ENCODE assay signal across 25 cellular contexts in genomic region chr6:76466286-76466685, GRCh38.
DNase-seq lines count a peak whose midpoint lies in the region; ATAC-seq, FAIRE-seq and TF ChIP-seq lines count a peak whose summit lies in the region.
"Had no signal": no experiment of that assay in that cellular context is flagged by ENCODE, and none has a peak within 500 bp of the region (broad histone marks: within the 10 kb centered on the region; RNA-seq: fewer than 3 reads in every experiment).

No MANE protein-coding gene starts in this region.

- no peaks in the 10 kb centered on the region; the same call in 1 of the 3 replicates for H3K9me3 ChIP-seq in GM12878 (replicated peaks; ENCODE audit: control insufficient read depth, insufficient read depth, low read length)
- H3K9me3 ChIP-seq: SJSA1 had no signal

- TF ChIP-seq CTCF in GM12878 (IDR thresholded peaks at IDR 0.05 in 2 of 3, conservative IDR thresholded peaks at IDR 0.05 in 1 of 3; ENCODE audit: control insufficient read depth in 2 of 3, extremely low read depth in 1 of 3, insufficient read depth in 1 of 3, low read depth in 3 of 3, low read length in 3 of 3): no peak

- in situ Hi-C loops in GM12878 (cut with MboI): no loop called here

- CTCF ChIA-PET in GM12878 (lab: Yijun Ruan, JAX): no interaction called here

- peak; percentile 1 for DNase-seq in GM12878 (ENCODE audit: low read depth, low spot score)
- DNase-seq in SIG-M5 (lab: John Stamatoyannopoulos, UW): no peak
- no peak for DNase-seq in middle frontal gyrus (ENCODE audit: extremely low spot score, low spot score)
- no peak for DNase-seq in H4 (ENCODE audit: low spot score)
- DNase-seq: GOT3, MM.1S, NCI-H1048, NCI-H1417 treated with DMSO at 0.1 percent for 48 hours, NCI-H187, NCI-H446, NCI-H526, OCI-M1, T-helper 1 cell had no signal

- H3K4me1 ChIP-seq in GM12878 (ENCODE audit: control insufficient read depth, insufficient read depth, low read length): no peaks in the 10 kb centered on the region
- H3K4me1 ChIP-seq: SJSA1 had no signal

- intact Hi-C loops in GM12878 (cut with micrococcal nuclease; ENCODE audit: unreplicated experiment): no loop called here

- RAD21 ChIA-PET in GM12878 (lab: Charles Lee; ENCODE audit: unreplicated experiment): interaction anchor here (1.3 kb wide), 1 partner anchor 46 kb away, joined by 3 read pairs; no protein-coding TSS in a partner anchor

- POLR2A ChIA-PET in GM12878 (lab: Charles Lee): no interaction called here

- no TSS peak for BruUV-seq in GM12878 (replicated peaks; lab: Mats Ljungman, UMichigan)

- peak; percentile 72 for ATAC-seq in GM18868 (IDR thresholded peaks at IDR 0.05; ENCODE audit: unreplicated experiment)
- peak; percentile 63 for ATAC-seq in GM21786 (IDR thresholded peaks at IDR 0.05; ENCODE audit: unreplicated experiment)
- peak; percentile 69 for ATAC-seq in HG02852 (IDR thresholded peaks at IDR 0.05; ENCODE audit: unreplicated experiment)
- peak; percentile 90 for ATAC-seq in GM12878
- ATAC-seq: HepG2, K562 had no signal

- no peak for TF ChIP-seq RAD21 in GM12878 (IDR thresholded peaks at IDR 0.05; ENCODE audit: insufficient read depth, low read depth, low read length)

- FAIRE-seq in GM12878 (lab: Jason Lieb, UNC): no peak
- FAIRE-seq: A204.1, G401.6, GM19239, HepG2, K562, RCC 7860 had no signal

- no peaks in the 10 kb centered on the region for H3K79me2 ChIP-seq in GM12878 (ENCODE audit: control insufficient read depth, insufficient read depth, low read length)

- TF ChIP-seq EP300 in GM12878 (IDR thresholded peaks at IDR 0.05; ENCODE audit: borderline replicate concordance in 1 of 2, control insufficient read depth in 1 of 2, low read depth in 2 of 2, low read length in 2 of 2): no peak

- SMC1A ChIA-PET in GM12878 (lab: Charles Lee; ENCODE audit: uncharacterized antibody, unreplicated experiment): interaction anchor here (0.6 to 1.3 kb wide), 2 partner anchors 44 to 909 kb away, joined by 3 to 5 read pairs; no protein-coding TSS in a partner anchor

- H3K27me3 ChIP-seq in GM12878 (replicated peaks in 1 of 2; ENCODE audit: control insufficient read depth in 2 of 2, insufficient read depth in 2 of 2, low read length in 1 of 2): no peaks in the 10 kb centered on the region
- H3K27me3 ChIP-seq: SJSA1 had no signal

- no peak overlapping the region for H3K4me3 ChIP-seq in GM12878
- H3K4me3 ChIP-seq: K562, SJSA1 had no signal

- no peaks in the 10 kb centered on the region for H3K36me3 ChIP-seq in GM12878 (ENCODE audit: control insufficient read depth in 2 of 2, insufficient read depth in 2 of 2, low read length in 1 of 2)
- H3K36me3 ChIP-seq: SJSA1 had no signal

- no peak overlapping the region for H2AFZ ChIP-seq in GM12878 (ENCODE audit: control insufficient read depth, low read depth, low read length)

- H3K27ac ChIP-seq in GM12878 (ENCODE audit: control insufficient read depth, insufficient read depth): no peak overlapping the region
- H3K27ac ChIP-seq: C4-2B, HL-60, SJSA1 had no signal

- 37% methylated on average over 4 of the region's 4 CpGs for WGBS in GM12878 (ENCODE audit: insufficient coverage, insufficient replicate concordance, low lambda C conversion rate, missing lambda C conversion rate)

- no peak overlapping the region for H3K9ac ChIP-seq in GM12878 (ENCODE audit: control insufficient read depth, insufficient read depth, low read length)

- H4K20me1 ChIP-seq in GM12878 (ENCODE audit: control insufficient read depth, insufficient read depth): no peaks in the 10 kb centered on the region

- TF ChIP-seq POLR2A in GM12878 (IDR thresholded peaks at IDR 0.05; ENCODE audit: low read depth, low read length): no peak

- H3K4me2 ChIP-seq in GM12878 (ENCODE audit: control insufficient read depth, insufficient read depth): no peak overlapping the region

TF ChIP-seq in GM12878, 131 proteins besides CTCF, POLR2A, EP300 and RAD21:
- peak; percentile 34 for TF ChIP-seq RELA (IDR thresholded peaks at IDR 0.05; ENCODE audit: borderline replicate concordance, partially characterized antibody)
- peak; percentile 45; the same call in 1 of the 3 replicates for TF ChIP-seq POU2F2 (IDR thresholded peaks at IDR 0.05; ENCODE audit: borderline replicate concordance, low read depth, low read length)
- peak; percentile 59; the same call in 1 of the 2 replicates for TF ChIP-seq RELB (IDR thresholded peaks at IDR 0.05; ENCODE audit: low read depth)
- TF ChIP-seq IKZF2 (IDR thresholded peaks at IDR 0.05): 0 out of 4 replicates have a peak, but pooled peaks of 1 of the 2 experiments have one; percentile 23
- TF ChIP-seq HDGF (IDR thresholded peaks at IDR 0.05): no peak
- no peak for TF ChIP-seq WRNIP1 (IDR thresholded peaks at IDR 0.05; ENCODE audit: borderline replicate concordance, low read depth, low read length)
- peak in 1 of 2 experiments; percentile 19; a peak in 1 of 4 replicates for TF ChIP-seq BHLHE40 (IDR thresholded peaks at IDR 0.05; ENCODE audit: borderline replicate concordance in 1 of 2, low read depth in 2 of 2, low read length in 1 of 2)
- TF ChIP-seq ZBTB11 (CRISPR knock-in tag; IDR thresholded peaks at IDR 0.05): no peak
- TF ChIP-seq LARP7 (IDR thresholded peaks at IDR 0.05): no peak
- 0 out of 2 replicates have a peak, but pooled peaks have one; percentile 12 for TF ChIP-seq MTA2 (IDR thresholded peaks at IDR 0.05; ENCODE audit: low read depth)
- no peak for TF ChIP-seq PAX5 (IDR thresholded peaks at IDR 0.05; ENCODE audit: borderline replicate concordance, low read depth, low read length)
- TF ChIP-seq RB1 (IDR thresholded peaks at IDR 0.05; ENCODE audit: borderline replicate concordance): no peak
- TF ChIP-seq DPF2 (IDR thresholded peaks at IDR 0.05): 0 out of 2 replicates have a peak, but pooled peaks have one; percentile 28
- TF ChIP-seq ATF3 (IDR thresholded peaks at IDR 0.05; ENCODE audit: borderline replicate concordance, extremely low read depth, low read depth, low read length): no peak
